10 cellular contexts compared by ENCODE assay signal in the genomic region with DNA sequence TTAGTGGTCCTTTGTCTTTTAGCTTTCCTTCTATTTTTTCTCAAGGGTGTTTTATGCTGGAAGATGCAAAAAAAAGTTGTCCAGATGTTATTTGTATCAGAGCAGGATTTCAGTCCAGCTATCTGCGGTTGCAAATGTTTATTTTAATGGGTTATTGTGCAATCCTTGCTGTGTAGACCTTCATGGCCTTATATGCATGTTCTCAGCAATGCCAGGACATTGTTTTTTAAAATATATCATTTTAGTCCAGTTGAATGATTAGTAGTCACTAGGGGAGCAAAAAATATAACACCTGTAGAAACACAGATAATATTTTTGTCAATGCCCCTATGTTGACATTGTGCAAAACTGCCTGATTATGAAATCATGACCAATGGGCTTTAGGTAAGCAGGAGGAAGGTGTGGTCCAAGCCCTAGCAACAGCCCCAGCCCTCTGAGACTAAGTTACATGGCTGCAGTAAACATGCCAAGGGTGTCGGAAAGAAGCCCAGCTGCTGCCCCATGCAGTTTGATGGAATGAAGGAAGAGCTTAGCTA.
A peak's percentile ranks its signal among the peaks of the same experiment; 100 is the strongest.
DNase-seq lines count a peak whose midpoint lies in the region; ATAC-seq and TF ChIP-seq lines count a peak whose summit lies in the region.
"Had no signal": no experiment of that assay in that cellular context is flagged by ENCODE, and none has a peak within 500 bp of the region (broad histone marks: within the 10 kb centered on the region; RNA-seq: fewer than 3 reads in every experiment).

No MANE protein-coding gene starts in this region.

- peaks cover 21% of the 10 kb centered on the region for H3K4me1 Mint-ChIP-seq in HFFc6 (ENCODE audit: low read depth)

- H3K36me3 Mint-ChIP-seq in HFFc6 (ENCODE audit: low read depth) = peaks cover 5% of the 10 kb centered on the region

- H3K27ac ChIP-seq in stomach = peak overlapping the region in 1 of 5 donors; percentile 53

- no peaks in the 10 kb centered on the region for H3K27me3 ChIP-seq in stomach

- TF ChIP-seq EP300 in stomach (IDR thresholded peaks at IDR 0.05) = no peak

- H3K9me3 Mint-ChIP-seq in HFFc6 = peaks cover 5% of the 10 kb centered on the region

- WGBS in stomach, 5 donors = 16 to 30% (median 23%) methylated on average over 2 of the region's 2 CpGs

- H3K9me3 ChIP-seq in stomach = no peaks in the 10 kb centered on the region

- no peak for TF ChIP-seq CTCF in HFFc6 (IDR thresholded peaks at IDR 0.05)
- no peak for TF ChIP-seq CTCF in WI38 (IDR thresholded peaks at IDR 0.05; ENCODE audit: low read depth, low read length)
- no peak for TF ChIP-seq CTCF in stomach (IDR thresholded peaks at IDR 0.05)

- TF ChIP-seq POLR2A in stomach (IDR thresholded peaks at IDR 0.05) = no peak

- peaks cover 7 to 16% (median 13%) of the 10 kb centered on the region in 4 donors for H3K4me1 ChIP-seq in stomach

- H3K36me3 ChIP-seq in stomach = no peaks in the 10 kb centered on the region

- peak overlapping the region; percentile 67; the same call in 1 of the 2 replicates for H3K27ac Mint-ChIP-seq in HFFc6

- ATAC-seq in GM18870 (IDR thresholded peaks at IDR 0.05; ENCODE audit: unreplicated experiment) = no peak

- intact Hi-C loops in stomach (cut with DNase I; ENCODE audit: low total_unique reads) = no loop called here

- peak overlapping the region; percentile 36; the same call in 1 of the 2 replicates for H3K4me3 Mint-ChIP-seq in HFFc6

- H3K4me3 ChIP-seq in WI38 (ENCODE audit: low read depth, low read length) (0 out of 2 replicates have a peak overlapping the region, but pooled peaks have one; percentile 17), stomach (no peak overlapping the region)

- peak; percentile 70 for DNase-seq in HFFc6
- peak; percentile 22 for DNase-seq in hepatic stellate cell (ENCODE audit: low spot score)
- DNase-seq in stomach = peak; percentile 32
- no peak for DNase-seq in globus pallidus (ENCODE audit: low spot score)
- no peak for DNase-seq in COR-L47 (lab: John Stamatoyannopoulos, UW)
- DNase-seq in NCI-H2227 treated with DMSO at 0.1 percent for 48 hours (lab: John Stamatoyannopoulos, UW) = no peak
- DNase-seq: GOT3, Karpas-422 had no signal

- H3K27me3 Mint-ChIP-seq in HFFc6 (ENCODE audit: insufficient read depth) = no peaks in the 10 kb centered on the region; the same call in 1 of the 2 replicates

Comparison
In these comparisons a context has a peak if more than half of its experiments do, and no peak if none do; other contexts are left out.
1. DNase-seq: peak in HFFc6 (single experiment), hepatic stellate cell (single experiment) and stomach (single experiment); none in globus pallidus (single experiment), COR-L47 (single experiment) and NCI-H2227 treated with DMSO at 0.1 percent for 48 hours (single experiment).